In genomic region chr6:69233195-69233524, GRCh38 we compare ENCODE assay signal across 1 cellular context.
TF ChIP-seq lines count a peak whose summit lies in the region.

No MANE protein-coding gene starts in this region.

TF ChIP-seq in GM23338, 12 proteins besides CTCF, POLR2A, EP300 and RAD21 (continued from another document):
- TF ChIP-seq REST (IDR thresholded peaks at IDR 0.05; ENCODE audit: unreplicated experiment) (no peak), ZNF331 (CRISPR knock-in tag; IDR thresholded peaks at IDR 0.05; ENCODE audit: low read depth) (no peak), POLR2AphosphoS5 (IDR thresholded peaks at IDR 0.05; ENCODE audit: low read depth) (no peak), EZH2 (IDR thresholded peaks at IDR 0.05; ENCODE audit: low read depth, unreplicated experiment) (no peak)
